11 cellular contexts compared by ENCODE assay signal in the genomic region with DNA sequence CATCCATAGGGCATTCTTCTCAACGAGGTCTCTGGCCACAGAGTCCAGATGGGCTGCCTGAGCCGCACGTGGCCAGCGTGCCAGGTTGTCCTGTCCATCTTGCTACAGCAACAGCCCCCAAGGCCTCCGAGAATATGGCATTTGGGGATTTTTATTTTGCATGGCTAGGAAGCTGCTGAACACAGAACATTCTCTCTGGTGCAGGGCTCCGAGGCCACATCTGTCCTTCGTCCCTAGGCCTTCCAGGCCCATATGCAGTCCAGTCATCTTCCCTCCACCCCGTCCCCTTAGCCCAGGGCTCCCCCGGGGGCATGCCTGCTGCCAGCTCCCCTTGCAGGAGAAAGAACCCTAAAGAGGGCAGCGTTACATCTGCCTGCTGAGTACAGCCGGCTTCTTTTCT. TPM values are rescaled to one million over a fixed set of nuclear protein-coding genes. Genes with fewer than 3 reads are reported as not detected.
A peak's percentile ranks its signal among the peaks of the same experiment; 100 is the strongest.
DNase-seq lines count a peak whose midpoint lies in the region; ATAC-seq, FAIRE-seq and TF ChIP-seq lines count a peak whose summit lies in the region.
"Had no signal": no experiment of that assay in that cellular context is flagged by ENCODE, and none has a peak within 500 bp of the region (broad histone marks: within the 10 kb centered on the region; RNA-seq: fewer than 3 reads in every experiment).

No MANE protein-coding gene starts in this region.

- H3K27me3 ChIP-seq in CD4-positive, alpha-beta memory T cell (ENCODE audit: insufficient read depth, low read length), result no peaks in the 10 kb centered on the region
- H3K27me3 ChIP-seq in aorta (ENCODE audit: control insufficient read depth in 1 of 2, insufficient read depth in 2 of 2, low read length in 1 of 2), result no peaks in the 10 kb centered on the region

- CTCF ChIA-PET in CD4-positive, alpha-beta memory T cell (lab: Charles Lee; ENCODE audit: partially characterized antibody), result interaction anchor here (1.0 to 3.8 kb wide), 5 partner anchors 75 to 255 kb away, joined by 3 to 34 read pairs (median 6); no protein-coding TSS in a partner anchor

- no peaks in the 10 kb centered on the region for H3K27me3 Mint-ChIP-seq in CD4-positive, alpha-beta memory T cell
- H3K27me3 Mint-ChIP-seq in HFFc6 (ENCODE audit: insufficient read depth), result peaks cover 1% of the 10 kb centered on the region
- H3K27me3 Mint-ChIP-seq in osteocyte (ENCODE audit: unreplicated experiment), result no peaks in the 10 kb centered on the region

- WGBS in aorta, 2 donors, result 75 to 79% methylated on average over 11 of the region's 11 CpGs

- H3K36me3 ChIP-seq in CD4-positive, alpha-beta memory T cell (ENCODE audit: insufficient read depth, low read length), result no peaks in the 10 kb centered on the region
- H3K36me3 ChIP-seq in aorta (ENCODE audit: control insufficient read depth in 1 of 2, insufficient read depth in 2 of 2, low read length in 1 of 2), result no peaks in the 10 kb centered on the region

- peak overlapping the region; percentile 22 for H3K27ac ChIP-seq in CD4-positive, alpha-beta memory T cell (ENCODE audit: low read depth, low read length)
- H3K27ac ChIP-seq in cingulate gyrus (ENCODE audit: low read depth, low read length), result peak overlapping the region; percentile 52
- H3K27ac ChIP-seq in aorta (ENCODE audit: low read depth in 1 of 2, low read length in 2 of 2), result no peak overlapping the region

- H3K4me1 Mint-ChIP-seq in CD4-positive, alpha-beta memory T cell, result peaks cover 22 to 59% (median 41%) of the 10 kb centered on the region in 4 donors
- H3K4me1 Mint-ChIP-seq in HFFc6 (ENCODE audit: low read depth) (peaks cover 29% of the 10 kb centered on the region), osteocyte (ENCODE audit: unreplicated experiment) (peaks cover 26% of the 10 kb centered on the region)

- peaks cover 0 to 9% of the 10 kb centered on the region in 2 donors for H3K36me3 Mint-ChIP-seq in CD4-positive, alpha-beta memory T cell
- H3K36me3 Mint-ChIP-seq in HFFc6 (ENCODE audit: low read depth), result peaks cover 12% of the 10 kb centered on the region
- H3K36me3 Mint-ChIP-seq in osteocyte (ENCODE audit: unreplicated experiment), result no peaks in the 10 kb centered on the region

- TF ChIP-seq CTCF in HFFc6 (IDR thresholded peaks at IDR 0.05) (no peak), osteocyte (IDR thresholded peaks at IDR 0.05) (no peak)

- POLR2A ChIA-PET in CD4-positive, alpha-beta memory T cell (lab: Charles Lee; ENCODE audit: partially characterized antibody), result interaction anchor here (0.7 to 4.0 kb wide), 5 partner anchors 18 to 164 kb away, joined by 3 to 27 read pairs (median 3); no protein-coding TSS in a partner anchor

- no peak overlapping the region for H3K4me3 ChIP-seq in CD4-positive, alpha-beta memory T cell (ENCODE audit: low read length in 2 of 2)
- H3K4me3 ChIP-seq in aorta (ENCODE audit: low read length in 2 of 2), result no peak overlapping the region

- H3K4me3 Mint-ChIP-seq in CD4-positive, alpha-beta memory T cell, result peak overlapping the region in 7 of 8 donors; percentile 92 to 98 (median 93)
- peak overlapping the region; percentile 92 for H3K4me3 Mint-ChIP-seq in HFFc6
- H3K4me3 Mint-ChIP-seq in osteocyte (ENCODE audit: unreplicated experiment), result no peak overlapping the region

- ATAC-seq in aorta (ENCODE audit: low FRiP score) (no peak), GM21529 (IDR thresholded peaks at IDR 0.05; ENCODE audit: unreplicated experiment) (no peak)

- peaks cover 30% of the 10 kb centered on the region for H3K4me1 ChIP-seq in CD4-positive, alpha-beta memory T cell (ENCODE audit: insufficient read depth, low read length)
- no peaks in the 10 kb centered on the region for H3K4me1 ChIP-seq in aorta (ENCODE audit: control insufficient read depth in 1 of 2, insufficient read depth in 2 of 2, low read length in 2 of 2)

- intact Hi-C loops in CD4-positive, alpha-beta memory T cell (cut with micrococcal nuclease), result no loop called here
- intact Hi-C loops in aorta (cut with DNase I), result loop anchor here in 1 of 2 donors (10.0 kb wide), 1 partner anchor 174 kb away; no protein-coding TSS in a partner anchor

- H3K9me3 ChIP-seq in CD4-positive, alpha-beta memory T cell (ENCODE audit: control insufficient read depth in 1 of 2, low read length in 2 of 2), result no peaks in the 10 kb centered on the region
- no peaks in the 10 kb centered on the region for H3K9me3 ChIP-seq in aorta (ENCODE audit: control insufficient read depth, low read length)

- no peak for FAIRE-seq in frontal cortex (lab: Jason Lieb, UNC)

- DNase-seq in CD4-positive, alpha-beta memory T cell, result no peak
- no peak for DNase-seq in HFFc6
- no peak for DNase-seq in osteocyte (ENCODE audit: extremely low spot score, unreplicated experiment)
- no peak for DNase-seq in frontal cortex (ENCODE audit: low spot score in 2 of 2)
- DNase-seq in aorta, result no peak
- DNase-seq in AG08395 (ENCODE audit: low spot score), result no peak
- DNase-seq: activated gamma-delta T cell treated with Interleukin-2 at 50 U/mL for 16 hours, NCI-H2029 treated with DMSO at 0.1 percent for 48 hours, T1000 had no signal

- peak overlapping the region in 5 of 7 donors; percentile 60 to 98 (median 95) for H3K27ac Mint-ChIP-seq in CD4-positive, alpha-beta memory T cell
- H3K27ac Mint-ChIP-seq in HFFc6, result peak overlapping the region; percentile 63; the same call in 1 of the 2 replicates
- peak overlapping the region; percentile 14 for H3K27ac Mint-ChIP-seq in osteocyte (ENCODE audit: unreplicated experiment)

- peaks cover 0 to under 1% (median 0%) of the 10 kb centered on the region in 8 donors for H3K9me3 Mint-ChIP-seq in CD4-positive, alpha-beta memory T cell
- H3K9me3 Mint-ChIP-seq in HFFc6 (peaks cover 6% of the 10 kb centered on the region), osteocyte (ENCODE audit: unreplicated experiment) (no peaks in the 10 kb centered on the region)

RNA-seq across cellular contexts. Expression of a gene that starts 2.3 kb away (rescaled TPM):
- 10 to 100 TPM; 50.2 to 59.7 TPM for total RNA-seq in CD4-positive, alpha-beta memory T cell
- polyA plus RNA-seq in CD4-positive, alpha-beta memory T cell, result 10 to 100 TPM in 1 of 2 donors, 1 to 10 TPM in 1; 1.4 to 10.6 TPM
- total RNA-seq in HFFc6 (2021; fragmentation: NEBNext Ultra II Directional; extraction: Animal tissue kit (Norgen Biotek cat#: 25700)), result 10 to 100 TPM in 3 of 6 experiments, 1 to 10 TPM in 3; 7.4 to 13.0 (median 9.5) TPM
- 30.3 and 32.2 TPM in 2 replicates for total RNA-seq in osteocyte
- total RNA-seq in frontal cortex, result 20.4 TPM
- 10 to 100 TPM; 50.7 to 75.5 TPM for total RNA-seq in aorta
- 1 to 10 TPM; 6.8 to 9.6 TPM for polyA plus RNA-seq in aorta

Comparison
In these comparisons a context has a peak if more than half of its experiments do, and no peak if none do; other contexts are left out.
1. H3K27ac ChIP-seq: peak in CD4-positive, alpha-beta memory T cell (single experiment) and cingulate gyrus (single experiment); none in aorta (0 of 2).
2. H3K27ac Mint-ChIP-seq: peak in every context shown above with its lines; median percentile 95 in CD4-positive, alpha-beta memory T cell; 63 in HFFc6; 14 in osteocyte.